Comparison of ENCODE assay signal across 11 cellular contexts in the genomic region with DNA sequence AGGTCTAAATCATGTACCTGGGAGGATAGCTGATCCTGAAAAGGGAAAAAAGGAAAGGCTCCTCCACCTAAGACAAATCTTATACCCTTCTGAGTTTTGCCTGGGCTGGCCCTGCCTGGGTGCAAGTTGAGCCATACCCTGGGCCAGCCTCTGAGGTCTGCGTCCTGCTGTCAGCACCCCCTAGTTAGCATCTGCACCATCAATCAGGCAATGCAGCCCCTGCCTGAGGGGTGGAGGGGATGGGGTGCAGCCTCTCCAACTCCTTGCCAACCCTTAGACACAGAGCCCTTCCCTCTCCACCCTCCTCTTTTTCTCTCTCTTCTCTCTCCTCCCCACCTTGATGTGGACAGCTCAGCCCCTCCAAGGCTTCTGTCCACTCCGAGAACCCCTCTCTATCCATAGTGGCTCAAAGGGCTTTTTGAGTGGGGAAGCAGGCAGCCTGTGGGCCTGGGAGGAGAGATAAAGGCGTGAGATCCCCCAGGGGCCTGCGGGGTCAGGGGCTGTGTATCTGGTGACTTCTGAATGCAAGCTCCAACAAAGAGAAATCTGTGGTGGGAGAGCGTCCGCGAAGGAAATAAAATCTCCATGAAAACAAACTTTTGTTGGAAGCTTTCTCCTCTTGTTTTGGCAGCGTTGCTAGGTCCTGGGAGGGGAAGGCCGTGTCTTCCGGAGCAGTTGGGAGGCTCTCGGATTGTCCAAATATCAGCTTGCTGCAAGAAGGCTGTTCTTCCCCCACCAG. TPM values are rescaled to one million over a fixed set of nuclear protein-coding genes. Genes with fewer than 3 reads are reported as not detected.
DNase-seq lines count a peak whose midpoint lies in the region; ATAC-seq and TF ChIP-seq lines count a peak whose summit lies in the region.
"Had no signal": no experiment of that assay in that cellular context is flagged by ENCODE, and none has a peak within 500 bp of the region (broad histone marks: within the 10 kb centered on the region; RNA-seq: fewer than 3 reads in every experiment).

No MANE protein-coding gene starts in this region.

- TF ChIP-seq POLR2A in sigmoid colon (IDR thresholded peaks at IDR 0.05), result no peak

- H3K4me3 Mint-ChIP-seq in endothelial cell (ENCODE audit: unreplicated experiment), result peak overlapping the region; percentile 66
- H3K4me3 Mint-ChIP-seq: activated naive CD8-positive, alpha-beta T cell treated with anti-CD3 and anti-CD28 coated beads, Interleukin-2, amount 10 ng/mL, durations not matched to agents 7 days and 5 days had no signal

- H3K27me3 Mint-ChIP-seq in endothelial cell (ENCODE audit: unreplicated experiment), result peaks cover 12% of the 10 kb centered on the region

- TF ChIP-seq CTCF in endothelial cell (IDR thresholded peaks at IDR 0.05; ENCODE audit: unreplicated experiment), result no peak
- TF ChIP-seq CTCF in left lung (IDR thresholded peaks at IDR 0.05), result no peak
- no peak for TF ChIP-seq CTCF in sigmoid colon (IDR thresholded peaks at IDR 0.05)
- TF ChIP-seq CTCF in GM10248 (IDR thresholded peaks at IDR 0.05; ENCODE audit: control extremely low read depth, extremely low read depth, low read depth, missing control alignments), result no peak

- H3K27ac Mint-ChIP-seq in endothelial cell (ENCODE audit: unreplicated experiment), result peak overlapping the region; percentile 100
- H3K27ac Mint-ChIP-seq: activated naive CD8-positive, alpha-beta T cell treated with anti-CD3 and anti-CD28 coated beads, Interleukin-2, amount 10 ng/mL, durations not matched to agents 7 days and 5 days had no signal

- H3K27me3 ChIP-seq in HUES64 (ENCODE audit: insufficient read depth, low read length), result no peaks in the 10 kb centered on the region
- peaks cover 0 to 12% of the 10 kb centered on the region in 2 donors for H3K27me3 ChIP-seq in left lung
- no peaks in the 10 kb centered on the region for H3K27me3 ChIP-seq in sigmoid colon

- H3K9ac ChIP-seq in HUES64 (ENCODE audit: low read depth, low read length), result no peak overlapping the region; the same call in 1 of the 2 replicates

- WGBS in HUES64, result 28% methylated on average over 10 of the region's 11 CpGs
- 49 to 52% methylated on average over 11 of the region's 11 CpGs for WGBS in sigmoid colon, 2 donors

- intact Hi-C loops in left lung (cut with DNase I) (no loop called here), sigmoid colon (cut with DNase I) (no loop called here)

- H3K9me3 ChIP-seq in HUES64 (ENCODE audit: insufficient read depth, low read depth, low read length) (no peaks in the 10 kb centered on the region), left lung (no peaks in the 10 kb centered on the region), sigmoid colon (no peaks in the 10 kb centered on the region)

- POLR2A ChIA-PET in GM10248 (lab: Yijun Ruan, JAX), result no interaction called here

- H3K4me1 ChIP-seq in HUES64 (ENCODE audit: insufficient read depth, low read length) (peaks cover 32% of the 10 kb centered on the region), left lung (peaks cover 0 to 2% of the 10 kb centered on the region in 2 donors), sigmoid colon (peaks cover 0 to 13% (median 6%) of the 10 kb centered on the region in 4 donors)

- DNase-seq in endothelial cell (ENCODE audit: low spot score), result peak; percentile 49
- DNase-seq in left lung, result no peak
- no peak for DNase-seq in sigmoid colon
- DNase-seq in GM10248 (ENCODE audit: extremely low spot score), result no peak
- no peak for DNase-seq in activated CD8-positive, alpha-beta memory T cell treated with anti-CD3 and anti-CD28 coated beads, Interleukin-2, amount 50 U/mL, for 48 hours
- DNase-seq in NCI-H128 (lab: John Stamatoyannopoulos, UW; ENCODE audit: unreplicated experiment), result no peak
- DNase-seq: activated naive CD8-positive, alpha-beta T cell treated with anti-CD3 and anti-CD28 coated beads, Interleukin-2, amount 10 ng/mL, durations not matched to agents 7 days and 5 days; DMS79 treated with DMSO at 0.1 percent for 48 hours; RPMI8226 had no signal

- H3K4me3 ChIP-seq in HUES64 (ENCODE audit: low read length) (no peak overlapping the region), left lung (no peak overlapping the region), sigmoid colon (no peak overlapping the region)

- H3K36me3 ChIP-seq in HUES64 (ENCODE audit: insufficient read depth, low read length) (no peaks in the 10 kb centered on the region), left lung (no peaks in the 10 kb centered on the region), sigmoid colon (no peaks in the 10 kb centered on the region)

- CTCF ChIA-PET in GM10248 (lab: Yijun Ruan, JAX), result no interaction called here

- peak overlapping the region; percentile 25; the same call in 1 of the 2 replicates for H3K27ac ChIP-seq in HUES64 (ENCODE audit: low read depth, low read length)
- peak overlapping the region; percentile 60 to 65 for H3K27ac ChIP-seq in left lung
- peak overlapping the region; percentile 15 to 55 (median 38) for H3K27ac ChIP-seq in sigmoid colon

- ATAC-seq in left lung (peak; percentile 59), HG02970 (IDR thresholded peaks at IDR 0.05; ENCODE audit: low FRiP score, unreplicated experiment) (no peak)

- peaks cover 72% of the 10 kb centered on the region for H3K4me1 Mint-ChIP-seq in endothelial cell (ENCODE audit: unreplicated experiment)
- H3K4me1 Mint-ChIP-seq: activated naive CD8-positive, alpha-beta T cell treated with anti-CD3 and anti-CD28 coated beads, Interleukin-2, amount 10 ng/mL, durations not matched to agents 7 days and 5 days had no signal

- H3K9me3 Mint-ChIP-seq in endothelial cell (ENCODE audit: unreplicated experiment), result no peaks in the 10 kb centered on the region
- H3K9me3 Mint-ChIP-seq: activated naive CD8-positive, alpha-beta T cell treated with anti-CD3 and anti-CD28 coated beads, Interleukin-2, amount 10 ng/mL, durations not matched to agents 7 days and 5 days had no signal

- peaks cover 18% of the 10 kb centered on the region for H3K36me3 Mint-ChIP-seq in endothelial cell (ENCODE audit: low read depth, unreplicated experiment)
- H3K36me3 Mint-ChIP-seq: activated naive CD8-positive, alpha-beta T cell treated with anti-CD3 and anti-CD28 coated beads, Interleukin-2, amount 10 ng/mL, durations not matched to agents 7 days and 5 days had no signal

- TF ChIP-seq EP300 in sigmoid colon (IDR thresholded peaks at IDR 0.05), result no peak

RNA-seq across cellular contexts. Expression of a gene that starts 50.1 kb away (rescaled TPM):
- polyA plus RNA-seq in HUES64 (2013, experiment 1 of 2), result 5.6 TPM
- 7.5 TPM for polyA plus RNA-seq in HUES64 (2013, experiment 2 of 2)
- 41.8 TPM for total RNA-seq in endothelial cell (ENCODE audit: unreplicated experiment)
- total RNA-seq in left lung, result 10 to 100 TPM in 1 of 2 donors, 1 to 10 TPM in 1; 6.7 to 13.1 TPM
- total RNA-seq in sigmoid colon, result 1 to 10 TPM; 1.4 to 4.7 (median 1.7) TPM
- polyA plus RNA-seq in sigmoid colon, result 1 to 10 TPM in 1 of 3 donors, under 1 TPM in 2; 0.23 to 1.2 (median 0.60) TPM
- total RNA-seq: activated naive CD8-positive, alpha-beta T cell treated with anti-CD3 and anti-CD28 coated beads, Interleukin-2, amount 10 ng/mL, durations not matched to agents 7 days and 5 days had no signal
